In the genomic region with DNA sequence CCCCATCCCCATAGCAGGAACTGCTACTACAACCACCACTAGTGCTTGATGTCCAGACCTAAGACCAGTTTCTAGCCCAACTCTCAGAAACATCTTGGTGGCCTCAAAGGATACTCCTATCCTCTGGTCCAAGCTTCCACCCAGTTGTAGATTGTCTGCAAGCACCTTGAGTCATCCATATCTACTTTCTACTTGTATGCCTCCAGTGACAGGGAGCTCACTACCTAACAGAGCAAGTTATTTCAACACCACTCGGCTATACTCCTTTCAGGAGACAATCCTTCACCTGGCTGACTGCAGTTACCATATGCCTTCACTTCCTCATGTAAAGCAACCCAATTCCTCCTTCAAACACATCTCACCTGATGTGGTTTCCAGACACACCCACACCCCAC, we compare ENCODE assay signal across 10 cellular contexts. TPM values are rescaled to one million over a fixed set of nuclear protein-coding genes. Genes with fewer than 3 reads are reported as not detected.
DNase-seq lines count a peak whose midpoint lies in the region; ATAC-seq and TF ChIP-seq lines count a peak whose summit lies in the region.
"Had no signal": no experiment of that assay in that cellular context is flagged by ENCODE, and none has a peak within 500 bp of the region (broad histone marks: within the 10 kb centered on the region; RNA-seq: fewer than 3 reads in every experiment).

No MANE protein-coding gene starts in this region.

- H3K4me1 Mint-ChIP-seq in CD14-positive monocyte (peaks cover 37% of the 10 kb centered on the region), mesothelial cell of epicardium (peaks cover 40% of the 10 kb centered on the region)
- peaks cover 37% of the 10 kb centered on the region for H3K4me1 Mint-ChIP-seq in activated T-helper 1 cell treated with anti-CD3 and anti-CD28 coated beads, Interleukin-12 subunit alpha, Interleukin-12 subunit beta, Interleukin-2, Interleukin-4 antibody, amounts not matched to agents 30 ng/mL and 10 ng/mL and 1 ng/mL, durations not matched to agents 14 hours and 24 hours and 36 hours (ENCODE audit: low read depth)

- peaks cover 34 to 52% of the 10 kb centered on the region in 2 donors for H3K36me3 Mint-ChIP-seq in CD14-positive monocyte
- peaks cover 18% of the 10 kb centered on the region for H3K36me3 Mint-ChIP-seq in activated T-helper 1 cell treated with anti-CD3 and anti-CD28 coated beads, Interleukin-12 subunit alpha, Interleukin-12 subunit beta, Interleukin-2, Interleukin-4 antibody, amounts not matched to agents 30 ng/mL and 10 ng/mL and 1 ng/mL, durations not matched to agents 14 hours and 24 hours and 36 hours (ENCODE audit: low read depth)
- peaks cover 11% of the 10 kb centered on the region for H3K36me3 Mint-ChIP-seq in mesothelial cell of epicardium

- TF ChIP-seq CTCF in CD14-positive monocyte (IDR thresholded peaks at IDR 0.05) = no peak
- TF ChIP-seq CTCF in GM12864 (IDR thresholded peaks at IDR 0.05; ENCODE audit: low read depth, low read length, missing control alignments) = no peak
- TF ChIP-seq CTCF in mesothelial cell of epicardium (IDR thresholded peaks at IDR 0.05; ENCODE audit: unreplicated experiment) = no peak

- peak overlapping the region; percentile 72; the same call in 1 of the 2 replicates for H3K4me3 ChIP-seq in GM12864 (ENCODE audit: low read depth, low read length)
- H3K4me3 ChIP-seq: esophagus squamous epithelium had no signal

- no peaks in the 10 kb centered on the region for H3K9me3 Mint-ChIP-seq in CD14-positive monocyte
- H3K9me3 Mint-ChIP-seq in activated T-helper 1 cell treated with anti-CD3 and anti-CD28 coated beads, Interleukin-12 subunit alpha, Interleukin-12 subunit beta, Interleukin-2, Interleukin-4 antibody, amounts not matched to agents 30 ng/mL and 10 ng/mL and 1 ng/mL, durations not matched to agents 14 hours and 24 hours and 36 hours = no peaks in the 10 kb centered on the region
- H3K9me3 Mint-ChIP-seq in mesothelial cell of epicardium = no peaks in the 10 kb centered on the region

- no peak for DNase-seq in CD14-positive monocyte (ENCODE audit: low spot score)
- DNase-seq in GM12864 (ENCODE audit: low read depth) = no peak
- DNase-seq in activated T-helper 1 cell treated with anti-CD3 and anti-CD28 coated beads, Interleukin-12 subunit alpha, Interleukin-12 subunit beta, Interleukin-2, Interleukin-4 antibody, amounts not matched to agents 30 ng/mL and 10 ng/mL and 1 ng/mL, durations not matched to agents 14 hours and 24 hours and 36 hours (ENCODE audit: low spot score) = no peak
- no peak for DNase-seq in mesothelial cell of epicardium (ENCODE audit: low spot score in 2 of 2, unreplicated experiment in 2 of 2)
- DNase-seq in amniotic stem cell (lab: John Stamatoyannopoulos, UW) = no peak
- DNase-seq: COR-L47, SK-N-SH had no signal

- intact Hi-C loops in CD14-positive monocyte (cut with micrococcal nuclease) = no loop called here
- intact Hi-C loops in activated T-helper 1 cell treated with anti-CD3 and anti-CD28 coated beads, Interleukin-12 subunit alpha, Interleukin-12 subunit beta, Interleukin-2, Interleukin-4 antibody, amounts not matched to agents 30 ng/mL and 10 ng/mL and 1 ng/mL, durations not matched to agents 14 hours and 24 hours and 36 hours (cut with micrococcal nuclease) = no loop called here

- ATAC-seq in GM21528 (IDR thresholded peaks at IDR 0.05; ENCODE audit: low FRiP score, unreplicated experiment) (no peak), HG03045 (IDR thresholded peaks at IDR 0.05; ENCODE audit: unreplicated experiment) (no peak)

- H3K27ac Mint-ChIP-seq in CD14-positive monocyte (peak overlapping the region; percentile 61 to 91 (median 87)), mesothelial cell of epicardium (peak overlapping the region; percentile 7)
- H3K27ac Mint-ChIP-seq in activated T-helper 1 cell treated with anti-CD3 and anti-CD28 coated beads, Interleukin-12 subunit alpha, Interleukin-12 subunit beta, Interleukin-2, Interleukin-4 antibody, amounts not matched to agents 30 ng/mL and 10 ng/mL and 1 ng/mL, durations not matched to agents 14 hours and 24 hours and 36 hours = peak overlapping the region; percentile 74

- no peaks in the 10 kb centered on the region for H3K27me3 Mint-ChIP-seq in CD14-positive monocyte (ENCODE audit: low read depth in 3 of 3)
- peaks cover 4% of the 10 kb centered on the region for H3K27me3 Mint-ChIP-seq in activated T-helper 1 cell treated with anti-CD3 and anti-CD28 coated beads, Interleukin-12 subunit alpha, Interleukin-12 subunit beta, Interleukin-2, Interleukin-4 antibody, amounts not matched to agents 30 ng/mL and 10 ng/mL and 1 ng/mL, durations not matched to agents 14 hours and 24 hours and 36 hours (ENCODE audit: insufficient read depth)
- H3K27me3 Mint-ChIP-seq in mesothelial cell of epicardium (ENCODE audit: low read depth) = no peaks in the 10 kb centered on the region

- H3K4me3 Mint-ChIP-seq in CD14-positive monocyte (no peak overlapping the region), mesothelial cell of epicardium (no peak overlapping the region)
- peak overlapping the region; percentile 43 for H3K4me3 Mint-ChIP-seq in activated T-helper 1 cell treated with anti-CD3 and anti-CD28 coated beads, Interleukin-12 subunit alpha, Interleukin-12 subunit beta, Interleukin-2, Interleukin-4 antibody, amounts not matched to agents 30 ng/mL and 10 ng/mL and 1 ng/mL, durations not matched to agents 14 hours and 24 hours and 36 hours

RNA-seq across cellular contexts. Expression of gene KDM2B, which starts 49.5 kb away (rescaled TPM):
- 1 to 10 TPM; 9.7 TPM for polyA plus RNA-seq in CD14-positive monocyte
- 58.1 and 60.1 TPM in 2 replicates for total RNA-seq in activated T-helper 1 cell treated with anti-CD3 and anti-CD28 coated beads, Interleukin-12 subunit alpha, Interleukin-12 subunit beta, Interleukin-2, Interleukin-4 antibody, amounts not matched to agents 30 ng/mL and 10 ng/mL and 1 ng/mL, durations not matched to agents 14 hours and 24 hours and 36 hours
- total RNA-seq in mesothelial cell of epicardium = 55.4 to 61.1 TPM (median 57.5 TPM) in 3 replicates

Comparison
In these comparisons a context has a peak if more than half of its experiments do, and no peak if none do; other contexts are left out.
1. H3K27ac Mint-ChIP-seq: peak in every context shown above with its lines; median percentile 87 in CD14-positive monocyte; 74 in activated T-helper 1 cell treated with anti-CD3 and anti-CD28 coated beads, Interleukin-12 subunit alpha, Interleukin-12 subunit beta, Interleukin-2, Interleukin-4 antibody, amounts not matched to agents 30 ng/mL and 10 ng/mL and 1 ng/mL, durations not matched to agents 14 hours and 24 hours and 36 hours; 7 in mesothelial cell of epicardium.